In genomic region chr6:1786455-1787108, GRCh38 we compare ENCODE assay signal across 17 cellular contexts.
DNase-seq lines count a peak whose midpoint lies in the region; ATAC-seq and TF ChIP-seq lines count a peak whose summit lies in the region.
"Had no signal": no experiment of that assay in that cellular context is flagged by ENCODE, and none has a peak within 500 bp of the region (broad histone marks: within the 10 kb centered on the region; RNA-seq: fewer than 3 reads in every experiment).

No MANE protein-coding gene starts in this region.

- H3K9me3 Mint-ChIP-seq in central memory CD8-positive, alpha-beta T cell, result no peaks in the 10 kb centered on the region
- H3K9me3 Mint-ChIP-seq: dendritic cell treated with granulocyte-macrophage colony-stimulating factor and Interleukin-4, amounts not matched to agents 40 ng/mL and 50 ng/mL, for 4 days had no signal

- TF ChIP-seq EP300 in esophagus muscularis mucosa (IDR thresholded peaks at IDR 0.05), result no peak

- peak; percentile 49 for ATAC-seq in HG03378 (IDR thresholded peaks at IDR 0.05; ENCODE audit: unreplicated experiment)
- peak; percentile 82 for ATAC-seq in central memory CD8-positive, alpha-beta T cell (replicated peaks; ENCODE audit: extremely low read depth, poor library complexity, severe bottlenecking)
- ATAC-seq: K562 had no signal

- no peak overlapping the region for H3K4me3 ChIP-seq in esophagus muscularis mucosa
- H3K4me3 ChIP-seq: BLaER1 treated with 17β-estradiol and CSF1 and Interleukin-3, amounts not matched to agents 10 nM and 100 nM; K562; left ventricle myocardium inferior; transverse colon had no signal

- H3K27ac Mint-ChIP-seq in central memory CD8-positive, alpha-beta T cell (ENCODE audit: low read depth), result no peak overlapping the region
- H3K27ac Mint-ChIP-seq: dendritic cell treated with granulocyte-macrophage colony-stimulating factor and Interleukin-4, amounts not matched to agents 40 ng/mL and 50 ng/mL, for 4 days; progenitor cell of endocrine pancreas had no signal

- H3K27ac ChIP-seq in esophagus muscularis mucosa (replicated peaks in 1 of 4), result no peak overlapping the region
- H3K27ac ChIP-seq: BLaER1 treated with 17β-estradiol and CSF1 and Interleukin-3, amounts not matched to agents 10 nM and 100 nM; left ventricle myocardium inferior; transverse colon had no signal

- peak overlapping the region; percentile 23 for H3K4me3 Mint-ChIP-seq in central memory CD8-positive, alpha-beta T cell
- H3K4me3 Mint-ChIP-seq: dendritic cell treated with granulocyte-macrophage colony-stimulating factor and Interleukin-4, amounts not matched to agents 40 ng/mL and 50 ng/mL, for 4 days had no signal

- no peaks in the 10 kb centered on the region for H3K36me3 ChIP-seq in esophagus muscularis mucosa
- H3K36me3 ChIP-seq: BLaER1 treated with 17β-estradiol and CSF1 and Interleukin-3, amounts not matched to agents 10 nM and 100 nM; left ventricle myocardium inferior; transverse colon had no signal

- intact Hi-C loops in esophagus muscularis mucosa (cut with DNase I), result no loop called here

- no peaks in the 10 kb centered on the region for H3K9me3 ChIP-seq in esophagus muscularis mucosa
- H3K9me3 ChIP-seq: BLaER1 treated with 17β-estradiol and CSF1 and Interleukin-3, amounts not matched to agents 10 nM and 100 nM; left ventricle myocardium inferior; transverse colon had no signal

- peak; percentile 31 for DNase-seq in stimulated activated naive CD4-positive, alpha-beta T cell treated with Interleukin-2 at 50 U/mL for 16 hours (lab: John Stamatoyannopoulos, UW)
- DNase-seq in stimulated activated naive CD4-positive, alpha-beta T cell (lab: John Stamatoyannopoulos, UW), result no peak
- DNase-seq in central memory CD8-positive, alpha-beta T cell (ENCODE audit: low spot score in 2 of 2), result no peak
- DNase-seq in esophagus muscularis mucosa (ENCODE audit: extremely low spot score) (no peak), NCI-H345 (lab: John Stamatoyannopoulos, UW) (no peak), OCI-M2 (lab: John Stamatoyannopoulos, UW; ENCODE audit: unreplicated experiment) (no peak), NCI-H1105 treated with DMSO at 0.1 percent for 48 hours (lab: John Stamatoyannopoulos, UW) (no peak)
- DNase-seq: DMS53, left ventricle myocardium inferior, NCI-H1417 treated with DMSO at 0.1 percent for 48 hours, OCI-M1, transverse colon had no signal

- peaks cover 0 to 6% (median 0%) of the 10 kb centered on the region in 4 donors for H3K4me1 ChIP-seq in esophagus muscularis mucosa
- H3K4me1 ChIP-seq: BLaER1 treated with 17β-estradiol and CSF1 and Interleukin-3, amounts not matched to agents 10 nM and 100 nM; transverse colon had no signal

- H3K36me3 Mint-ChIP-seq in central memory CD8-positive, alpha-beta T cell (ENCODE audit: insufficient read depth), result no peaks in the 10 kb centered on the region

- no peak for TF ChIP-seq POLR2A in esophagus muscularis mucosa (IDR thresholded peaks at IDR 0.05; ENCODE audit: low read depth)

- no peaks in the 10 kb centered on the region for H3K27me3 Mint-ChIP-seq in central memory CD8-positive, alpha-beta T cell
- H3K27me3 Mint-ChIP-seq: dendritic cell treated with granulocyte-macrophage colony-stimulating factor and Interleukin-4, amounts not matched to agents 40 ng/mL and 50 ng/mL, for 4 days had no signal

- H3K4me1 Mint-ChIP-seq in central memory CD8-positive, alpha-beta T cell, result peaks cover 23% of the 10 kb centered on the region

- no peaks in the 10 kb centered on the region for H3K27me3 ChIP-seq in esophagus muscularis mucosa
- H3K27me3 ChIP-seq: BLaER1 treated with 17β-estradiol and CSF1 and Interleukin-3, amounts not matched to agents 10 nM and 100 nM; transverse colon had no signal

- no peak for TF ChIP-seq CTCF in esophagus muscularis mucosa (IDR thresholded peaks at IDR 0.05)

- WGBS in esophagus muscularis mucosa, result 94% methylated on average over 12 of the region's 12 CpGs
